In the genomic region with DNA sequence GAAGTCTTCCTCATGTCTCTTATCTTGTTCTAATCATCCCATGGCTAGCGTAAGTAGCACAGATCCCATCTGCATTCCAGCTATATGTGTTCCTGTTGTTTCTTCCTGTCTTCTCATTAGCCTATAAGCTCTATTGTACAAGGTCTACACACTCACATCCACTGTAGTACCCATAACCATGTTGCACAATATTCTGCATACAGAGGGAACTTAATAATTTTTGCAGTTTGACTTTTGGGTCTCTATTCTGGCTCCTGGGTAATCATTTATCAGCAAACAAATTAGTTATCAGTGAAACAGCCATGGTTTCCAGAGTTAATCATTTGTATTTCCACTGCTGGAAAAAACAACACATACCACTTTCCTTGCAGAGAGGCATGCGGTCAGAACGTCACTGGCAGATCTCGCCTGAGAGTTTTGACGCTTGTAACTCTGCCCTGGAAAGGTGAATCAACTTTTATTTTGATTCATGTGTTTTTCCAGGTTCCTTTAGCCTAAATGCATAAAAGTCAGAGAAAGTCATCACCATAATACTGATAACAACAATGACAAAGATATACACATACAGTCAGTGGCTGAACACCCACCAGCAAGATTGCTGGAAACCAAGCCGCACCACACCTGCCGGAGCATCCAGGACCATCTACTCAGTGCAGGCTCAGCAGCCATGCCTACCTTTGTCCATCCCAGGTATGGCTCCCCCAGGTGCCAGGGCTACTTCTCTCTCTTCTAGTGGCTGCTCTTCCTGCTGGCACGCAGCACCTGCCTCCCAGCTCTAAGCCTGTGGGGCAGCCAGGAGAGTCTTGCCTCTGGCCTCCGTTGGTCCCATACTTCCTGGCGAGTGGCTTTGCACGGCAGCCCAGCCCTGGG, we compare ENCODE assay signal across 31 cellular contexts.
DNase-seq lines count a peak whose midpoint lies in the region; ATAC-seq, FAIRE-seq and TF ChIP-seq lines count a peak whose summit lies in the region.
"Had no signal": no experiment of that assay in that cellular context is flagged by ENCODE, and none has a peak within 500 bp of the region (broad histone marks: within the 10 kb centered on the region; RNA-seq: fewer than 3 reads in every experiment).

No MANE protein-coding gene starts in this region.

- intact Hi-C loops in kidney (cut with DNase I): no loop called here
- intact Hi-C loops in left lung (cut with DNase I): no loop called here

- H3K9me3 ChIP-seq in kidney (ENCODE audit: control insufficient read depth in 1 of 2, low read length in 2 of 2) (no peaks in the 10 kb centered on the region), left lung (no peaks in the 10 kb centered on the region)
- H3K9me3 ChIP-seq: mucosa of descending colon, uterus had no signal

- peak overlapping the region; percentile 71 to 82 (median 77) for H3K4me3 Mint-ChIP-seq in nephron
- H3K4me3 Mint-ChIP-seq: activated naive CD8-positive, alpha-beta T cell; CD4-positive, CD25-positive, alpha-beta regulatory T cell; natural killer cell treated with Interleukin-12 subunit alpha and Interleukin-12 subunit beta and Interleukin-15 and Interleukin-18, amount 100 ng/mL, for 72 hours; stimulated activated naive CD8-positive, alpha-beta T cell treated with anti-CD3 and anti-CD28 coated beads, Interleukin-15, Interleukin-2, amounts not matched to agents 100 ng/mL and 50 ng/mL, for 24 hours had no signal

- no peak for ATAC-seq in left lung
- ATAC-seq: mucosa of descending colon had no signal

- no peaks in the 10 kb centered on the region for H3K9me3 Mint-ChIP-seq in nephron
- H3K9me3 Mint-ChIP-seq: natural killer cell treated with Interleukin-12 subunit alpha and Interleukin-12 subunit beta and Interleukin-15 and Interleukin-18, amount 100 ng/mL, for 72 hours; stimulated activated naive CD8-positive, alpha-beta T cell treated with anti-CD3 and anti-CD28 coated beads, Interleukin-15, Interleukin-2, amounts not matched to agents 100 ng/mL and 50 ng/mL, for 24 hours had no signal

- TF ChIP-seq CTCF in kidney (IDR thresholded peaks at IDR 0.05; ENCODE audit: borderline replicate concordance, extremely low read depth, insufficient read depth): no peak
- TF ChIP-seq CTCF in nephron (IDR thresholded peaks at IDR 0.05; ENCODE audit: unreplicated experiment in 3 of 3): no peak
- TF ChIP-seq CTCF in left lung (IDR thresholded peaks at IDR 0.05): no peak

- peaks cover 17 to 47% of the 10 kb centered on the region in 2 donors for H3K4me1 ChIP-seq in kidney (ENCODE audit: control insufficient read depth in 1 of 2, insufficient read depth in 1 of 2, low read depth in 1 of 2, low read length in 2 of 2)
- no peaks in the 10 kb centered on the region for H3K4me1 ChIP-seq in left lung
- H3K4me1 ChIP-seq: uterus had no signal

- H3K9ac ChIP-seq in kidney (ENCODE audit: low read length in 2 of 2): peak overlapping the region; percentile 79 to 96

- H3K36me3 Mint-ChIP-seq in nephron (ENCODE audit: low read depth): peaks cover 5% of the 10 kb centered on the region
- H3K36me3 Mint-ChIP-seq: activated naive CD8-positive, alpha-beta T cell; CD4-positive, CD25-positive, alpha-beta regulatory T cell; IgD-negative memory B cell; natural killer cell treated with Interleukin-12 subunit alpha and Interleukin-12 subunit beta and Interleukin-15 and Interleukin-18, amount 100 ng/mL, for 72 hours had no signal

- H3K27me3 ChIP-seq in left lung: no peaks in the 10 kb centered on the region
- H3K27me3 ChIP-seq: uterus had no signal

- H3K36me3 ChIP-seq in kidney (ENCODE audit: control insufficient read depth in 1 of 2, insufficient read depth in 2 of 2, low read length in 2 of 2): no peaks in the 10 kb centered on the region
- H3K36me3 ChIP-seq in left lung: no peaks in the 10 kb centered on the region
- H3K36me3 ChIP-seq: uterus, WERI-Rb-1 had no signal

- peaks cover 23% of the 10 kb centered on the region for H3K4me1 Mint-ChIP-seq in nephron
- H3K4me1 Mint-ChIP-seq: CD4-positive, CD25-positive, alpha-beta regulatory T cell had no signal

- peak overlapping the region; percentile 94 to 95 for H3K27ac ChIP-seq in kidney (ENCODE audit: low read depth in 2 of 2, low read length in 2 of 2)
- H3K27ac ChIP-seq in left lung: no peak overlapping the region
- H3K27ac ChIP-seq: skin epidermis, uterus, WERI-Rb-1 had no signal

- H3K27ac Mint-ChIP-seq in nephron: peak overlapping the region; percentile 84 to 92 (median 85)
- H3K27ac Mint-ChIP-seq: activated naive CD8-positive, alpha-beta T cell; IgD-negative memory B cell; natural killer cell treated with Interleukin-12 subunit alpha and Interleukin-12 subunit beta and Interleukin-15 and Interleukin-18, amount 100 ng/mL, for 72 hours; stimulated activated naive CD8-positive, alpha-beta T cell treated with anti-CD3 and anti-CD28 coated beads, Interleukin-15, Interleukin-2, amounts not matched to agents 100 ng/mL and 50 ng/mL, for 24 hours had no signal

- DNase-seq in ACHN (peak; percentile 83), HT-29 (ENCODE audit: low spot score) (peak; percentile 66), kidney (no peak), left lung (no peak), hepatic stellate cell (ENCODE audit: low spot score) (no peak), GM03348 (ENCODE audit: low spot score) (no peak)
- no peak for DNase-seq in activated naive CD4-positive, alpha-beta T cell treated with anti-CD3 and anti-CD28 coated beads, Interleukin-2, amount 50 U/mL, for 16 hours
- DNase-seq: activated CD4-positive, alpha-beta T cell treated with anti-CD3 and anti-CD28 coated beads for 48 hours; activated effector memory CD4-positive, alpha-beta T cell treated with Interleukin-2 at 50 U/mL for 16 hours; activated T-cell treated with anti-CD3 and anti-CD28 coated beads, Interleukin-2, amount 50 U/mL, for 1 hour; AML-193; aorta; CD4-positive, CD25-positive, alpha-beta regulatory T cell; effector memory CD4-positive, alpha-beta T cell; erythroblast; glutamatergic neuron; islet precursor cell; mucosa of descending colon; NCI-H1436 treated with DMSO at 0.1 percent for 48 hours; NCI-H748 treated with DMSO at 0.1 percent for 48 hours; SIG-M5; uterus; WERI-Rb-1 had no signal

- in situ Hi-C loops in ACHN (cut with HindIII; ENCODE audit: low pct_ligation_motif_present, low pct_unique_long_range_greater_than_20kb, low sequenced_read_pairs): no loop called here

- peak; percentile 95 for FAIRE-seq in kidney (lab: Jason Lieb, UNC)
- FAIRE-seq: A204.1, H54 had no signal

- H3K4me3 ChIP-seq in kidney (ENCODE audit: low read length in 2 of 2): peak overlapping the region; percentile 80 to 94
- H3K4me3 ChIP-seq in left lung: no peak overlapping the region
- H3K4me3 ChIP-seq: mucosa of descending colon, skin epidermis, uterus had no signal

- peaks cover 43% of the 10 kb centered on the region for H3K27me3 Mint-ChIP-seq in nephron (ENCODE audit: low read depth)
- H3K27me3 Mint-ChIP-seq: IgD-negative memory B cell had no signal

Comparison
In these comparisons a context has a peak if more than half of its experiments do, and no peak if none do; other contexts are left out.
1. DNase-seq: peak in ACHN (single experiment) and HT-29 (single experiment); none in kidney (single experiment), left lung (0 of 2), activated naive CD4-positive, alpha-beta T cell treated with anti-CD3 and anti-CD28 coated beads, Interleukin-2, amount 50 U/mL, for 16 hours (single experiment), hepatic stellate cell (single experiment) and GM03348 (single experiment).
2. H3K27ac ChIP-seq: peak in kidney (2 of 2); none in left lung (0 of 2).
3. H3K4me3 ChIP-seq: peak in kidney (2 of 2); none in left lung (0 of 2).